15 cellular contexts compared by ENCODE assay signal in the genomic region with DNA sequence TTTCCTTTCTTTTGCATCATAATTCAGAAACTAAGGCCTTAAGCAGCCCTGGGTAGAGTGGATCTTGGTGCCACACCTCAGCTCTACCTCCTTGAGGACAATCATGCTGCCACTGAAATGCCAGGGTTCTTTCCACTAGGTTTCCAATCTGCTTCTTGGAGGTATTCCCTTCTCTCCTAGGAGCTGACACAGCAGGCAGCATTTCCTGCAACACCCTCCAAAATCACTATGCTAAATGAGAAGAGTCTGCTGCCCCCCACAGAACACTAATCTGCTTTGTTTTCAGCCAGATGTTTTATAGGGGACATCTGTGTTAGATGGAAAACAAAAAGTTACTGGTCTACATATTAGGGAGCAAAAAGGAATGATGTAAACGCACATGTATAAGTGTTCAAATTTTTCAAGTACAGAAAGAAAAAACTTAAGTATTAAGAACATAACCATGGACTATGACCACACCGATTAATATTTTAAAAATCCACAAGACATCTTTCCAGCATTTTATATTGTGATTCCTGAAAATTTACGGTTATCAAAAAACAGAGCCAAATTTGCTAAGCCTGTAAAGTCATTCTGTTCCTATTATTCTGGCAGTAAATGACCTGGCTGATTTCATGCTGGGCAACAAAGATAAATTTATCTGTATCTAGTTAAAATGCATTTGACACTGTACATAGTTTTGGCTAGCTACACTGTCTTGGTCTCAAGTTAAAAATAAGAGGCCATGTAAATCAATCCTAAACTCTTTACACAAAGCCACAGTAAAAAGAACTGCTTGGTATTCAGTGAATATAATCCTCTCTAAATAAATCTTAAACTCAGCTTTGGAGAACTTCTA.
"Had no signal": no experiment of that assay in that cellular context is flagged by ENCODE, and none has a peak within 500 bp of the region (broad histone marks: within the 10 kb centered on the region; RNA-seq: fewer than 3 reads in every experiment).

No MANE protein-coding gene starts in this region.

- H3K4me1 ChIP-seq: foreskin keratinocyte, psoas muscle had no signal

- H3K27me3 Mint-ChIP-seq: activated CD4-positive, alpha-beta T cell treated with anti-CD3 and anti-CD28 coated beads for 36 hours; activated naive CD8-positive, alpha-beta T cell treated with anti-CD3 and anti-CD28 coated beads, Interleukin-2, amount 50 U/mL, for 24 hours; central memory CD8-positive, alpha-beta T cell had no signal

- H3K27ac ChIP-seq: foreskin keratinocyte, psoas muscle had no signal

- H3K4me3 Mint-ChIP-seq: activated CD4-positive, alpha-beta T cell treated with anti-CD3 and anti-CD28 coated beads for 36 hours; activated naive CD8-positive, alpha-beta T cell treated with anti-CD3 and anti-CD28 coated beads, Interleukin-2, amount 50 U/mL, for 24 hours; activated T-helper 1 cell treated with anti-CD3 and anti-CD28 coated beads, Interleukin-12 subunit alpha, Interleukin-12 subunit beta, Interleukin-2, Interleukin-4 antibody, amounts not matched to agents 30 ng/mL and 10 ng/mL and 1 ng/mL, durations not matched to agents 14 hours and 24 hours and 36 hours; central memory CD8-positive, alpha-beta T cell; nephron progenitor cell had no signal

- H3K4me3 ChIP-seq: heart left ventricle, psoas muscle had no signal

- DNase-seq: activated CD4-positive, alpha-beta T cell treated with anti-CD3 and anti-CD28 coated beads for 36 hours; activated naive CD4-positive, alpha-beta T cell; activated naive CD8-positive, alpha-beta T cell treated with anti-CD3 and anti-CD28 coated beads, Interleukin-2, amount 50 U/mL, for 24 hours; cortex of kidney; effector memory CD4-positive, alpha-beta T cell; foreskin keratinocyte; heart left ventricle; nephron progenitor cell; psoas muscle; stimulated activated CD4-positive, alpha-beta T cell treated with anti-CD3 and anti-CD28 coated beads, Interleukin-12 subunit alpha, Interleukin-12 subunit beta, amount 100 ng/mL, for 4 hours; stimulated activated naive CD4-positive, alpha-beta T cell; substantia nigra; trophoblast cell had no signal

- H3K9me3 ChIP-seq: heart left ventricle, psoas muscle had no signal

- H3K4me1 Mint-ChIP-seq: activated CD4-positive, alpha-beta T cell treated with anti-CD3 and anti-CD28 coated beads for 36 hours; activated naive CD8-positive, alpha-beta T cell treated with anti-CD3 and anti-CD28 coated beads, Interleukin-2, amount 50 U/mL, for 24 hours; central memory CD8-positive, alpha-beta T cell; nephron progenitor cell had no signal

- ATAC-seq: activated CD4-positive, alpha-beta T cell treated with anti-CD3 and anti-CD28 coated beads for 36 hours; activated naive CD8-positive, alpha-beta T cell treated with anti-CD3 and anti-CD28 coated beads, Interleukin-2, amount 50 U/mL, for 24 hours; foreskin keratinocyte; heart left ventricle; psoas muscle had no signal

- H3K27me3 ChIP-seq: foreskin keratinocyte, heart left ventricle had no signal

- H3K27ac Mint-ChIP-seq: activated CD4-positive, alpha-beta T cell treated with anti-CD3 and anti-CD28 coated beads for 36 hours; activated naive CD8-positive, alpha-beta T cell treated with anti-CD3 and anti-CD28 coated beads, Interleukin-2, amount 50 U/mL, for 24 hours; activated T-helper 1 cell treated with anti-CD3 and anti-CD28 coated beads, Interleukin-12 subunit alpha, Interleukin-12 subunit beta, Interleukin-2, Interleukin-4 antibody, amounts not matched to agents 30 ng/mL and 10 ng/mL and 1 ng/mL, durations not matched to agents 14 hours and 24 hours and 36 hours; nephron progenitor cell had no signal

- H3K9me3 Mint-ChIP-seq: nephron progenitor cell had no signal

- H3K36me3 ChIP-seq: heart left ventricle had no signal
